8 cellular contexts compared by ENCODE assay signal in genomic region chr20:18496740-18497592, GRCh38. TPM values are rescaled to one million over a fixed set of nuclear protein-coding genes. Genes with fewer than 3 reads are reported as not detected.
DNase-seq lines count a peak whose midpoint lies in the region; ATAC-seq and TF ChIP-seq lines count a peak whose summit lies in the region.

Gene RBBP9 (minus strand): TSS chr20:18497225. CDS start chr20:18497167, 58 bp downstream.

- peaks cover 8% of the 10 kb centered on the region for H3K36me3 Mint-ChIP-seq in activated T-helper 1 cell treated with anti-CD3 and anti-CD28 coated beads, Interleukin-12 subunit alpha, Interleukin-12 subunit beta, Interleukin-2, Interleukin-4 antibody, amounts not matched to agents 30 ng/mL and 10 ng/mL and 1 ng/mL, durations not matched to agents 14 hours and 24 hours and 36 hours (ENCODE audit: low read depth)
- H3K36me3 Mint-ChIP-seq in naive thymus-derived CD8-positive, alpha-beta T cell: peaks cover 6 to 14% (median 10%) of the 10 kb centered on the region in 3 donors
- H3K36me3 Mint-ChIP-seq in stimulated activated naive B cell treated with anti-CD40 and anti-IgM and Interleukin-4, amounts not matched to agents 10 μg/mL and 1 μg/mL and 100 μg/mL, for 72 hours: peaks cover 2 to 9% of the 10 kb centered on the region in 2 donors

- peak within 1 kb of the TSS; percentile 91 for H3K4me3 ChIP-seq in Jurkat, Clone E6-1 (ENCODE audit: low read length)
- H3K4me3 ChIP-seq in fibroblast of mammary gland (ENCODE audit: control insufficient read depth, low read depth, low read length): peak within 1 kb of the TSS; percentile 78

- intact Hi-C loops in activated T-helper 1 cell treated with anti-CD3 and anti-CD28 coated beads, Interleukin-12 subunit alpha, Interleukin-12 subunit beta, Interleukin-2, Interleukin-4 antibody, amounts not matched to agents 30 ng/mL and 10 ng/mL and 1 ng/mL, durations not matched to agents 14 hours and 24 hours and 36 hours (cut with micrococcal nuclease): loop anchor here (1.0 to 2.0 kb wide), 6 partner anchors 10 to 208 kb away; partner anchors contain the start of genes DZANK1, POLR3F, SEC23B and SMIM26

- POLR2A ChIA-PET in naive thymus-derived CD8-positive, alpha-beta T cell (lab: Charles Lee): interaction anchor here (0.6 to 4.5 kb wide), 8 partner anchors 10 to 209 kb away, joined by 3 to 94 read pairs (median 6); partner anchors contain the start of genes DZANK1, POLR3F, SEC23B and SMIM26

- no peaks in the 10 kb centered on the region for H3K9me3 Mint-ChIP-seq in activated T-helper 1 cell treated with anti-CD3 and anti-CD28 coated beads, Interleukin-12 subunit alpha, Interleukin-12 subunit beta, Interleukin-2, Interleukin-4 antibody, amounts not matched to agents 30 ng/mL and 10 ng/mL and 1 ng/mL, durations not matched to agents 14 hours and 24 hours and 36 hours
- H3K9me3 Mint-ChIP-seq in naive thymus-derived CD8-positive, alpha-beta T cell: no peaks in the 10 kb centered on the region
- no peaks in the 10 kb centered on the region for H3K9me3 Mint-ChIP-seq in stimulated activated naive B cell treated with anti-CD40 and anti-IgM and Interleukin-4, amounts not matched to agents 10 μg/mL and 1 μg/mL and 100 μg/mL, for 72 hours

- H3K27me3 Mint-ChIP-seq in activated T-helper 1 cell treated with anti-CD3 and anti-CD28 coated beads, Interleukin-12 subunit alpha, Interleukin-12 subunit beta, Interleukin-2, Interleukin-4 antibody, amounts not matched to agents 30 ng/mL and 10 ng/mL and 1 ng/mL, durations not matched to agents 14 hours and 24 hours and 36 hours (ENCODE audit: insufficient read depth): no peaks in the 10 kb centered on the region
- H3K27me3 Mint-ChIP-seq in naive thymus-derived CD8-positive, alpha-beta T cell: peaks cover 2 to 6% (median 3%) of the 10 kb centered on the region in 5 donors
- H3K27me3 Mint-ChIP-seq in stimulated activated naive B cell treated with anti-CD40 and anti-IgM and Interleukin-4, amounts not matched to agents 10 μg/mL and 1 μg/mL and 100 μg/mL, for 72 hours: peaks cover 3 to 6% of the 10 kb centered on the region in 2 donors

- peaks cover 16% of the 10 kb centered on the region for H3K4me1 Mint-ChIP-seq in activated T-helper 1 cell treated with anti-CD3 and anti-CD28 coated beads, Interleukin-12 subunit alpha, Interleukin-12 subunit beta, Interleukin-2, Interleukin-4 antibody, amounts not matched to agents 30 ng/mL and 10 ng/mL and 1 ng/mL, durations not matched to agents 14 hours and 24 hours and 36 hours (ENCODE audit: low read depth)
- peaks cover 11 to 19% (median 14%) of the 10 kb centered on the region in 4 donors for H3K4me1 Mint-ChIP-seq in naive thymus-derived CD8-positive, alpha-beta T cell
- H3K4me1 Mint-ChIP-seq in stimulated activated naive B cell treated with anti-CD40 and anti-IgM and Interleukin-4, amounts not matched to agents 10 μg/mL and 1 μg/mL and 100 μg/mL, for 72 hours: peaks cover 4 to 18% of the 10 kb centered on the region in 2 donors

- peak within 1 kb of the TSS; percentile 91 for H3K4me3 Mint-ChIP-seq in activated T-helper 1 cell treated with anti-CD3 and anti-CD28 coated beads, Interleukin-12 subunit alpha, Interleukin-12 subunit beta, Interleukin-2, Interleukin-4 antibody, amounts not matched to agents 30 ng/mL and 10 ng/mL and 1 ng/mL, durations not matched to agents 14 hours and 24 hours and 36 hours
- H3K4me3 Mint-ChIP-seq in naive thymus-derived CD8-positive, alpha-beta T cell: peak within 1 kb of the TSS; percentile 95 to 99 (median 97)
- peak within 1 kb of the TSS; percentile 98 to 99 for H3K4me3 Mint-ChIP-seq in stimulated activated naive B cell treated with anti-CD40 and anti-IgM and Interleukin-4, amounts not matched to agents 10 μg/mL and 1 μg/mL and 100 μg/mL, for 72 hours

- peak; percentile 99 for ATAC-seq in GM21717 (IDR thresholded peaks at IDR 0.05; ENCODE audit: unreplicated experiment)
- peak; percentile 98 to 99 for ATAC-seq in naive thymus-derived CD8-positive, alpha-beta T cell
- peak; percentile 99 to 100 for ATAC-seq in stimulated activated naive B cell treated with anti-CD40 and anti-IgM and Interleukin-4, amounts not matched to agents 10 μg/mL and 1 μg/mL and 100 μg/mL, for 72 hours (replicated peaks)

- peak within 1 kb of the TSS; percentile 64 for H3K27ac Mint-ChIP-seq in activated T-helper 1 cell treated with anti-CD3 and anti-CD28 coated beads, Interleukin-12 subunit alpha, Interleukin-12 subunit beta, Interleukin-2, Interleukin-4 antibody, amounts not matched to agents 30 ng/mL and 10 ng/mL and 1 ng/mL, durations not matched to agents 14 hours and 24 hours and 36 hours
- H3K27ac Mint-ChIP-seq in naive thymus-derived CD8-positive, alpha-beta T cell: peak within 1 kb of the TSS; percentile 61 to 98 (median 95)
- H3K27ac Mint-ChIP-seq in stimulated activated naive B cell treated with anti-CD40 and anti-IgM and Interleukin-4, amounts not matched to agents 10 μg/mL and 1 μg/mL and 100 μg/mL, for 72 hours: peak within 1 kb of the TSS; percentile 96

- TF ChIP-seq CTCF in fibroblast of mammary gland (conservative IDR thresholded peaks at IDR 0.05; ENCODE audit: control insufficient read depth, insufficient read depth, low read depth, low read length): no peak

- DNase-seq in DMS79 treated with DMSO at 0.1 percent for 48 hours (lab: John Stamatoyannopoulos, UW) (peak; percentile 70), RKO (ENCODE audit: low spot score) (peak; percentile 92), fibroblast of mammary gland (ENCODE audit: low read depth) (peak; percentile 74)
- DNase-seq in Jurkat, Clone E6-1 (ENCODE audit: low read depth, low spot score): peak; percentile 65
- DNase-seq in activated T-helper 1 cell treated with anti-CD3 and anti-CD28 coated beads, Interleukin-12 subunit alpha, Interleukin-12 subunit beta, Interleukin-2, Interleukin-4 antibody, amounts not matched to agents 30 ng/mL and 10 ng/mL and 1 ng/mL, durations not matched to agents 14 hours and 24 hours and 36 hours (ENCODE audit: low spot score): peak; percentile 70
- DNase-seq in naive thymus-derived CD8-positive, alpha-beta T cell: peak; percentile 54 to 86 (median 69)
- DNase-seq in stimulated activated naive B cell treated with anti-CD40 and anti-IgM and Interleukin-4, amounts not matched to agents 10 μg/mL and 1 μg/mL and 100 μg/mL, for 72 hours: peak; percentile 66

RNA-seq across cellular contexts. Expression of gene RBBP9, which starts in this region (rescaled TPM):
- 13.1 TPM for polyA plus RNA-seq in Jurkat, Clone E6-1 (2012; ENCODE audit: insufficient read depth, insufficient read length)
- total RNA-seq in activated T-helper 1 cell treated with anti-CD3 and anti-CD28 coated beads, Interleukin-12 subunit alpha, Interleukin-12 subunit beta, Interleukin-2, Interleukin-4 antibody, amounts not matched to agents 30 ng/mL and 10 ng/mL and 1 ng/mL, durations not matched to agents 14 hours and 24 hours and 36 hours: 18.6 and 18.7 TPM in 2 replicates
- total RNA-seq in naive thymus-derived CD8-positive, alpha-beta T cell: 1 to 10 TPM; 7.5 to 8.5 TPM
- 1 to 10 TPM; 7.6 to 9.9 (median 8.8) TPM for polyA plus RNA-seq in naive thymus-derived CD8-positive, alpha-beta T cell

Comparison
In these comparisons a context has a peak if more than half of its experiments do, and no peak if none do; other contexts are left out.
1. Peak in every context shown above with its lines: DNase-seq, ATAC-seq and H3K4me3 ChIP-seq.